26 cellular contexts compared by ENCODE assay signal in genomic region chr13:114007566-114007965, GRCh38. TPM values are rescaled to one million over a fixed set of nuclear protein-coding genes. Genes with fewer than 3 reads are reported as not detected.
DNase-seq lines count a peak whose midpoint lies in the region; ATAC-seq and TF ChIP-seq lines count a peak whose summit lies in the region.
"Had no signal": no experiment of that assay in that cellular context is flagged by ENCODE, and none has a peak within 500 bp of the region (broad histone marks: within the 10 kb centered on the region; RNA-seq: fewer than 3 reads in every experiment).

No MANE protein-coding gene starts in this region.

- no peaks in the 10 kb centered on the region for H3K9me3 ChIP-seq in CD8-positive, alpha-beta T cell (ENCODE audit: low read length)
- no peaks in the 10 kb centered on the region for H3K9me3 ChIP-seq in sigmoid colon
- H3K9me3 ChIP-seq in A673 (ENCODE audit: low read depth, low read length, poor library complexity, severe bottlenecking): no peaks in the 10 kb centered on the region
- H3K9me3 ChIP-seq: neutrophil, SJCRH30, upper lobe of right lung had no signal

- DNase-seq in activated T-cell treated with anti-CD3 and anti-CD28 coated beads, Interleukin-2, amount 50 U/mL, for 24 hours: no peak
- DNase-seq in activated T-cell treated with anti-CD3 and anti-CD28 coated beads, Interleukin-2, amount 50 U/mL, for 4 hours: no peak
- DNase-seq in CD8-positive, alpha-beta T cell: no peak
- DNase-seq in left ventricle myocardium superior: peak; percentile 20
- peak; percentile 46 for DNase-seq in sigmoid colon
- no peak for DNase-seq in A673 (ENCODE audit: low spot score)
- DNase-seq in NOMO-1 treated with DMSO at 0.1 percent for 48 hours (lab: John Stamatoyannopoulos, UW; ENCODE audit: unreplicated experiment): no peak
- DNase-seq: activated CD4-positive, alpha-beta T cell treated with anti-CD3 and anti-CD28 coated beads for 48 hours; activated naive CD4-positive, alpha-beta T cell treated with anti-CD3 and anti-CD28 coated beads for 36 hours; activated T-cell treated with anti-CD3 and anti-CD28 coated beads, Interleukin-2, amount 50 U/mL, for 1 hour; amygdala; brain microvascular endothelial cell; kidney glomerular epithelial cell; NCI-H1048; NCI-H2107; NCI-H345; SJCRH30; stimulated activated CD4-positive, alpha-beta T cell treated with anti-CD3 and anti-CD28 coated beads, Interleukin-4, amount 100 ng/mL, for 4 hours; SW 1271; upper lobe of right lung had no signal

- no peak for TF ChIP-seq CTCF in CD8-positive, alpha-beta T cell (IDR thresholded peaks at IDR 0.05)
- TF ChIP-seq CTCF in sigmoid colon (IDR thresholded peaks at IDR 0.05) (no peak), A673 (conservative IDR thresholded peaks at IDR 0.05; ENCODE audit: low read depth, low read length) (no peak)

- no peak overlapping the region for H3K4me3 Mint-ChIP-seq in activated T-cell treated with anti-CD3 and anti-CD28 coated beads, Interleukin-2, amount 50 U/mL, for 24 hours
- no peak overlapping the region for H3K4me3 Mint-ChIP-seq in activated T-cell treated with anti-CD3 and anti-CD28 coated beads, Interleukin-2, amount 50 U/mL, for 4 hours
- no peak overlapping the region for H3K4me3 Mint-ChIP-seq in CD8-positive, alpha-beta T cell
- H3K4me3 Mint-ChIP-seq: activated naive CD4-positive, alpha-beta T cell treated with anti-CD3 and anti-CD28 coated beads for 36 hours; CD4-positive, alpha-beta T cell had no signal

- BruUV-seq in A673 (replicated peaks; lab: Mats Ljungman, UMichigan): no TSS peak

- peak overlapping the region; percentile 41 for H3K27ac Mint-ChIP-seq in activated T-cell treated with anti-CD3 and anti-CD28 coated beads, Interleukin-2, amount 50 U/mL, for 24 hours
- peak overlapping the region; percentile 67 for H3K27ac Mint-ChIP-seq in CD8-positive, alpha-beta T cell
- H3K27ac Mint-ChIP-seq: activated naive CD4-positive, alpha-beta T cell treated with anti-CD3 and anti-CD28 coated beads for 36 hours; CD4-positive, alpha-beta T cell; progenitor cell of endocrine pancreas had no signal

- CTCF ChIA-PET in CD8-positive, alpha-beta T cell (lab: Charles Lee): no interaction called here
- CTCF ChIA-PET in A673 (lab: Charles Lee): no interaction called here

- H3K27ac ChIP-seq in CD8-positive, alpha-beta T cell (ENCODE audit: low read depth, low read length): no peak overlapping the region
- no peak overlapping the region for H3K27ac ChIP-seq in sigmoid colon
- H3K27ac ChIP-seq in A673 (ENCODE audit: low read depth, low read length, poor library complexity, severe bottlenecking): no peak overlapping the region
- H3K27ac ChIP-seq: brain microvascular endothelial cell, neutrophil, SJCRH30, upper lobe of right lung had no signal

- peaks cover 7% of the 10 kb centered on the region for H3K4me1 ChIP-seq in CD8-positive, alpha-beta T cell (ENCODE audit: insufficient read depth, low read length)
- H3K4me1 ChIP-seq in sigmoid colon: no peaks in the 10 kb centered on the region
- H3K4me1 ChIP-seq in A673 (ENCODE audit: insufficient read depth, low read length, poor library complexity, severe bottlenecking): no peaks in the 10 kb centered on the region
- H3K4me1 ChIP-seq: SJCRH30, upper lobe of right lung had no signal

- H3K36me3 Mint-ChIP-seq in activated T-cell treated with anti-CD3 and anti-CD28 coated beads, Interleukin-2, amount 50 U/mL, for 24 hours (ENCODE audit: low read depth): peaks cover 47% of the 10 kb centered on the region
- peaks cover 15% of the 10 kb centered on the region for H3K36me3 Mint-ChIP-seq in activated T-cell treated with anti-CD3 and anti-CD28 coated beads, Interleukin-2, amount 50 U/mL, for 4 hours (ENCODE audit: insufficient read depth)
- peaks cover 41% of the 10 kb centered on the region for H3K36me3 Mint-ChIP-seq in CD8-positive, alpha-beta T cell

- no peak for TF ChIP-seq POLR2A in sigmoid colon (IDR thresholded peaks at IDR 0.05)

- WGBS in sigmoid colon, 2 donors: 93 to 94% methylated on average over 12 of the region's 12 CpGs

- POLR2A ChIA-PET in CD8-positive, alpha-beta T cell (lab: Charles Lee): no interaction called here
- POLR2A ChIA-PET in A673 (lab: Charles Lee; ENCODE audit: low non-redundant PET): no interaction called here

- H3K36me3 ChIP-seq in CD8-positive, alpha-beta T cell (ENCODE audit: insufficient read depth, low read length): peaks cover 44% of the 10 kb centered on the region
- H3K36me3 ChIP-seq in sigmoid colon: peaks cover 0 to 38% (median 14%) of the 10 kb centered on the region in 4 donors
- H3K36me3 ChIP-seq in A673 (ENCODE audit: insufficient read depth, low read length, poor library complexity, severe bottlenecking): no peaks in the 10 kb centered on the region
- H3K36me3 ChIP-seq: SJCRH30 had no signal

- intact Hi-C loops in CD8-positive, alpha-beta T cell (cut with DNase I, micrococcal nuclease): no loop called here
- intact Hi-C loops in left ventricle myocardium superior (cut with micrococcal nuclease): no loop called here
- intact Hi-C loops in sigmoid colon (cut with DNase I): no loop called here
- intact Hi-C loops in A673 (cut with micrococcal nuclease; ENCODE audit: unreplicated experiment): no loop called here

- H3K4me3 ChIP-seq in CD8-positive, alpha-beta T cell (ENCODE audit: low read depth, low read length): no peak overlapping the region
- H3K4me3 ChIP-seq in sigmoid colon (no peak overlapping the region), A673 (ENCODE audit: low read depth, low read length, poor library complexity, severe bottlenecking) (no peak overlapping the region)
- H3K4me3 ChIP-seq: lung, SJCRH30, upper lobe of right lung had no signal

- peaks cover 6% of the 10 kb centered on the region for H3K4me1 Mint-ChIP-seq in activated T-cell treated with anti-CD3 and anti-CD28 coated beads, Interleukin-2, amount 50 U/mL, for 24 hours (ENCODE audit: low read depth)
- H3K4me1 Mint-ChIP-seq in activated T-cell treated with anti-CD3 and anti-CD28 coated beads, Interleukin-2, amount 50 U/mL, for 4 hours (ENCODE audit: low read depth): peaks cover 4% of the 10 kb centered on the region
- H3K4me1 Mint-ChIP-seq in CD8-positive, alpha-beta T cell (ENCODE audit: low read depth): peaks cover 6% of the 10 kb centered on the region

- H3K27me3 ChIP-seq in CD8-positive, alpha-beta T cell (ENCODE audit: insufficient read depth, low read length): no peaks in the 10 kb centered on the region
- no peaks in the 10 kb centered on the region for H3K27me3 ChIP-seq in sigmoid colon
- no peaks in the 10 kb centered on the region for H3K27me3 ChIP-seq in A673 (replicated peaks; ENCODE audit: insufficient read depth, low read depth, low read length, poor library complexity)
- H3K27me3 ChIP-seq: brain microvascular endothelial cell, neutrophil, SJCRH30, upper lobe of right lung had no signal

- no peaks in the 10 kb centered on the region for H3K27me3 Mint-ChIP-seq in activated T-cell treated with anti-CD3 and anti-CD28 coated beads, Interleukin-2, amount 50 U/mL, for 24 hours
- no peaks in the 10 kb centered on the region for H3K27me3 Mint-ChIP-seq in activated T-cell treated with anti-CD3 and anti-CD28 coated beads, Interleukin-2, amount 50 U/mL, for 4 hours (ENCODE audit: low read depth)
- no peaks in the 10 kb centered on the region for H3K27me3 Mint-ChIP-seq in CD8-positive, alpha-beta T cell (ENCODE audit: low read depth)
- H3K27me3 Mint-ChIP-seq: CD4-positive, alpha-beta T cell; progenitor cell of endocrine pancreas had no signal

- no peak for ATAC-seq in activated T-cell treated with anti-CD3 and anti-CD28 coated beads, Interleukin-2, amount 50 U/mL, for 4 hours
- no peak for ATAC-seq in CD8-positive, alpha-beta T cell
- ATAC-seq in left ventricle myocardium superior (no peak), GM19023 (IDR thresholded peaks at IDR 0.05; ENCODE audit: unreplicated experiment) (no peak)
- ATAC-seq: upper lobe of right lung had no signal

- no peaks in the 10 kb centered on the region for H3K9me3 Mint-ChIP-seq in activated T-cell treated with anti-CD3 and anti-CD28 coated beads, Interleukin-2, amount 50 U/mL, for 24 hours
- H3K9me3 Mint-ChIP-seq in activated T-cell treated with anti-CD3 and anti-CD28 coated beads, Interleukin-2, amount 50 U/mL, for 4 hours: no peaks in the 10 kb centered on the region
- no peaks in the 10 kb centered on the region for H3K9me3 Mint-ChIP-seq in CD8-positive, alpha-beta T cell
- H3K9me3 Mint-ChIP-seq: activated naive CD4-positive, alpha-beta T cell treated with anti-CD3 and anti-CD28 coated beads for 36 hours; CD4-positive, alpha-beta T cell had no signal

- no peak for TF ChIP-seq EP300 in sigmoid colon (IDR thresholded peaks at IDR 0.05)

RNA-seq across cellular contexts. Expression of gene C13orf46, which starts 33.7 kb away (rescaled TPM):
- 1 to 10 TPM; 1.1 to 1.5 (median 1.4) TPM for total RNA-seq in activated T-cell treated with anti-CD3 and anti-CD28 coated beads, Interleukin-2, amount 50 U/mL, for 4 hours
- total RNA-seq in CD8-positive, alpha-beta T cell: 10 to 100 TPM; 12.1 to 16.8 TPM
- total RNA-seq in left ventricle myocardium superior: 0.37 TPM
- 10 to 100 TPM in 1 of 4 donors, under 1 TPM in 2, not detected in 1; 0.71 to 11.9 (median 0.81) TPM for total RNA-seq in sigmoid colon
- 1 to 10 TPM in 1 of 3 donors, under 1 TPM in 1, not detected in 1; 0.23 to 1.2 TPM for polyA plus RNA-seq in sigmoid colon
- total RNA-seq in A673 (2021): 3.1 and 3.6 TPM in 2 replicates
- total RNA-seq: Daoy had no signal

Comparison
In these comparisons a context has a peak if more than half of its experiments do, and no peak if none do; other contexts are left out.
1. DNase-seq: peak in left ventricle myocardium superior (single experiment) and sigmoid colon (single experiment); none in activated T-cell treated with anti-CD3 and anti-CD28 coated beads, Interleukin-2, amount 50 U/mL, for 24 hours (single experiment), activated T-cell treated with anti-CD3 and anti-CD28 coated beads, Interleukin-2, amount 50 U/mL, for 4 hours (single experiment), CD8-positive, alpha-beta T cell (0 of 7), A673 (single experiment) and NOMO-1 treated with DMSO at 0.1 percent for 48 hours (single experiment).